Comparison of ENCODE assay signal across 18 cellular contexts in genomic region chr9:18786936-18787658, GRCh38.
DNase-seq lines count a peak whose midpoint lies in the region; ATAC-seq, FAIRE-seq and TF ChIP-seq lines count a peak whose summit lies in the region.
"Had no signal": no experiment of that assay in that cellular context is flagged by ENCODE, and none has a peak within 500 bp of the region (broad histone marks: within the 10 kb centered on the region; RNA-seq: fewer than 3 reads in every experiment).

No MANE protein-coding gene starts in this region.

- no peaks in the 10 kb centered on the region for H3K9me3 Mint-ChIP-seq in activated CD4-positive, alpha-beta T cell treated with anti-CD3 and anti-CD28 coated beads for 36 hours (ENCODE audit: low read depth)
- H3K9me3 Mint-ChIP-seq in HFFc6, result no peaks in the 10 kb centered on the region
- H3K9me3 Mint-ChIP-seq: activated B cell treated with CpG ODN at 0.5 μM for 24 hours; memory B cell; stimulated activated memory B cell treated with anti-CD40 and anti-IgM and Interleukin-4, amounts not matched to agents 10 μg/mL and 1 μg/mL and 100 μg/mL, for 72 hours had no signal

- FAIRE-seq in GM19239 (lab: Jason Lieb, UNC), result no peak

- H2AFZ ChIP-seq in GM23248 (no peak overlapping the region), hepatocyte (no peak overlapping the region)

- H3K27me3 ChIP-seq in GM23248 (replicated peaks; ENCODE audit: insufficient read depth) (no peaks in the 10 kb centered on the region), hepatocyte (no peaks in the 10 kb centered on the region), gastrocnemius medialis (no peaks in the 10 kb centered on the region)
- H3K27me3 ChIP-seq: BE2C had no signal

- H3K36me3 Mint-ChIP-seq in activated CD4-positive, alpha-beta T cell treated with anti-CD3 and anti-CD28 coated beads for 36 hours (ENCODE audit: low read depth), result no peaks in the 10 kb centered on the region
- H3K36me3 Mint-ChIP-seq in HFFc6 (ENCODE audit: low read depth), result no peaks in the 10 kb centered on the region; the same call in 1 of the 2 replicates
- H3K36me3 Mint-ChIP-seq: activated naive CD8-positive, alpha-beta T cell; memory B cell; stimulated activated memory B cell treated with anti-CD40 and anti-IgM and Interleukin-4, amounts not matched to agents 10 μg/mL and 1 μg/mL and 100 μg/mL, for 72 hours had no signal

- peak; percentile 40 for DNase-seq in GM23248
- DNase-seq in coronary artery (ENCODE audit: low spot score), result no peak
- peak; percentile 56 for DNase-seq in hepatocyte (ENCODE audit: low spot score)
- no peak for DNase-seq in gastrocnemius medialis
- DNase-seq in NCI-H1436 treated with DMSO at 0.1 percent for 48 hours (lab: John Stamatoyannopoulos, UW), result no peak
- DNase-seq in activated CD4-positive, alpha-beta T cell treated with anti-CD3 and anti-CD28 coated beads for 36 hours, result no peak
- no peak for DNase-seq in HFFc6
- DNase-seq in GM19239 (ENCODE audit: insufficient read length, low spot score), result no peak
- DNase-seq: activated B cell treated with CpG ODN at 0.5 μM for 24 hours; activated CD8-positive, alpha-beta memory T cell treated with anti-CD3 and anti-CD28 coated beads, Interleukin-2, amount 50 U/mL, for 48 hours; BE2C; DND-41; effector CD8-positive, alpha-beta T cell; NCI-H2107; stimulated activated CD4-positive, alpha-beta T cell treated with anti-CD3 and anti-CD28 coated beads, Interleukin-4, amount 100 ng/mL, for 1 hour had no signal

- H3K4me3 ChIP-seq in GM23248 (no peak overlapping the region), coronary artery (no peak overlapping the region), hepatocyte (no peak overlapping the region), gastrocnemius medialis (no peak overlapping the region)

- no peaks in the 10 kb centered on the region for H3K27me3 Mint-ChIP-seq in activated CD4-positive, alpha-beta T cell treated with anti-CD3 and anti-CD28 coated beads for 36 hours
- no peaks in the 10 kb centered on the region; the same call in 1 of the 2 replicates for H3K27me3 Mint-ChIP-seq in HFFc6 (ENCODE audit: insufficient read depth)
- H3K27me3 Mint-ChIP-seq: activated B cell treated with CpG ODN at 0.5 μM for 24 hours; activated naive CD8-positive, alpha-beta T cell; stimulated activated memory B cell treated with anti-CD40 and anti-IgM and Interleukin-4, amounts not matched to agents 10 μg/mL and 1 μg/mL and 100 μg/mL, for 72 hours had no signal

- H3K36me3 ChIP-seq in GM23248 (ENCODE audit: low read depth) (peaks cover 57% of the 10 kb centered on the region), hepatocyte (replicated peaks; ENCODE audit: insufficient read depth, low read depth) (no peaks in the 10 kb centered on the region), gastrocnemius medialis (no peaks in the 10 kb centered on the region)
- H3K36me3 ChIP-seq: BE2C had no signal

- H3K9ac ChIP-seq in GM23248, result no peak overlapping the region

- TF ChIP-seq CTCF in coronary artery (IDR thresholded peaks at IDR 0.05) (no peak), hepatocyte (IDR thresholded peaks at IDR 0.05; ENCODE audit: poor library complexity) (no peak), gastrocnemius medialis (IDR thresholded peaks at IDR 0.05 in 4 of 5, conservative IDR thresholded peaks at IDR 0.05 in 1 of 5) (no peak), HFFc6 (IDR thresholded peaks at IDR 0.05) (no peak)

- no peak overlapping the region for H3K27ac Mint-ChIP-seq in activated CD4-positive, alpha-beta T cell treated with anti-CD3 and anti-CD28 coated beads for 36 hours
- H3K27ac Mint-ChIP-seq in HFFc6, result no peak overlapping the region
- H3K27ac Mint-ChIP-seq: activated B cell treated with CpG ODN at 0.5 μM for 24 hours; activated naive CD8-positive, alpha-beta T cell; memory B cell; stimulated activated memory B cell treated with anti-CD40 and anti-IgM and Interleukin-4, amounts not matched to agents 10 μg/mL and 1 μg/mL and 100 μg/mL, for 72 hours had no signal

- H3F3A ChIP-seq in GM23248 (ENCODE audit: insufficient read depth), result peaks cover 58% of the 10 kb centered on the region

- 48 to 50% methylated on average over 2 of the region's 2 CpGs for WGBS in GM23248 (ENCODE audit: low coverage in 1 of 2, low lambda C conversion rate in 2 of 2, missing lambda C conversion rate in 2 of 2), 2 experiments
- WGBS in hepatocyte (ENCODE audit: low lambda C conversion rate, missing lambda C conversion rate), result 53% methylated on average over 2 of the region's 2 CpGs

- in situ Hi-C loops in GM23248 (cut with MboI) (no loop called here), gastrocnemius medialis (cut with MboI; ENCODE audit: low sequenced_read_pairs in 4 of 4) (no loop called here)

- H3K27ac ChIP-seq in GM23248, result peak overlapping the region; percentile 24
- peak overlapping the region; percentile 2 to 77 for H3K27ac ChIP-seq in coronary artery
- H3K27ac ChIP-seq in hepatocyte, result peak overlapping the region; percentile 69
- peak overlapping the region; percentile 13 to 62 (median 44) for H3K27ac ChIP-seq in gastrocnemius medialis

- no peak overlapping the region for H3K4me3 Mint-ChIP-seq in activated CD4-positive, alpha-beta T cell treated with anti-CD3 and anti-CD28 coated beads for 36 hours
- H3K4me3 Mint-ChIP-seq in HFFc6, result no peak overlapping the region
- H3K4me3 Mint-ChIP-seq: activated B cell treated with CpG ODN at 0.5 μM for 24 hours; activated naive CD8-positive, alpha-beta T cell; memory B cell; stimulated activated memory B cell treated with anti-CD40 and anti-IgM and Interleukin-4, amounts not matched to agents 10 μg/mL and 1 μg/mL and 100 μg/mL, for 72 hours had no signal

- no peak for ATAC-seq in gastrocnemius medialis
- no peak for ATAC-seq in activated CD4-positive, alpha-beta T cell treated with anti-CD3 and anti-CD28 coated beads for 36 hours
- ATAC-seq: stimulated activated memory B cell treated with anti-CD40 and anti-IgM and Interleukin-4, amounts not matched to agents 10 μg/mL and 1 μg/mL and 100 μg/mL, for 72 hours had no signal

- TF ChIP-seq POLR2A in gastrocnemius medialis (IDR thresholded peaks at IDR 0.05), result no peak

- intact Hi-C loops in gastrocnemius medialis (cut with DNase I; ENCODE audit: low total_unique reads), result no loop called here
- intact Hi-C loops in activated CD4-positive, alpha-beta T cell treated with anti-CD3 and anti-CD28 coated beads for 36 hours (cut with DNase I, micrococcal nuclease), result no loop called here

- H3K4me2 ChIP-seq in GM23248 (ENCODE audit: unreplicated experiment), result peak overlapping the region; percentile 8
- no peak overlapping the region for H3K4me2 ChIP-seq in hepatocyte

- peaks cover 23% of the 10 kb centered on the region for H3K4me1 ChIP-seq in GM23248 (ENCODE audit: insufficient read depth)
- H3K4me1 ChIP-seq in hepatocyte (ENCODE audit: insufficient read depth), result no peaks in the 10 kb centered on the region
- H3K4me1 ChIP-seq in gastrocnemius medialis, result peaks cover 0 to 6% of the 10 kb centered on the region in 2 donors
- H3K4me1 ChIP-seq: BE2C had no signal

- H4K20me1 ChIP-seq in GM23248 (ENCODE audit: insufficient read depth) (no peaks in the 10 kb centered on the region; the same call in 1 of the 2 replicates), hepatocyte (ENCODE audit: insufficient read depth, poor library complexity, severe bottlenecking) (no peaks in the 10 kb centered on the region)

- CTCF ChIA-PET in activated CD4-positive, alpha-beta T cell treated with anti-CD3 and anti-CD28 coated beads for 36 hours (lab: Charles Lee), result no interaction called here

- H3K4me1 Mint-ChIP-seq in activated CD4-positive, alpha-beta T cell treated with anti-CD3 and anti-CD28 coated beads for 36 hours, result no peaks in the 10 kb centered on the region
- peaks cover 17% of the 10 kb centered on the region for H3K4me1 Mint-ChIP-seq in HFFc6 (ENCODE audit: low read depth)
- H3K4me1 Mint-ChIP-seq: activated B cell treated with CpG ODN at 0.5 μM for 24 hours; memory B cell; stimulated activated memory B cell treated with anti-CD40 and anti-IgM and Interleukin-4, amounts not matched to agents 10 μg/mL and 1 μg/mL and 100 μg/mL, for 72 hours had no signal

- H3K9me2 ChIP-seq in GM23248 (ENCODE audit: insufficient read depth) (no peaks in the 10 kb centered on the region), hepatocyte (replicated peaks; ENCODE audit: insufficient read depth) (no peaks in the 10 kb centered on the region)

- H3K9me3 ChIP-seq in GM23248 (ENCODE audit: low read depth), result no peaks in the 10 kb centered on the region
- no peaks in the 10 kb centered on the region for H3K9me3 ChIP-seq in hepatocyte (ENCODE audit: low read depth)
- no peaks in the 10 kb centered on the region for H3K9me3 ChIP-seq in gastrocnemius medialis
- H3K9me3 ChIP-seq: BE2C had no signal

- POLR2A ChIA-PET in activated CD4-positive, alpha-beta T cell treated with anti-CD3 and anti-CD28 coated beads for 36 hours (lab: Charles Lee), result no interaction called here

- H3K79me2 ChIP-seq in GM23248 (ENCODE audit: insufficient read depth) (peaks cover 89% of the 10 kb centered on the region), hepatocyte (no peaks in the 10 kb centered on the region)

Comparison
In these comparisons a context has a peak if more than half of its experiments do, and no peak if none do; other contexts are left out.
1. DNase-seq: peak in GM23248 (single experiment) and hepatocyte (single experiment); none in coronary artery (single experiment), gastrocnemius medialis (0 of 2), NCI-H1436 treated with DMSO at 0.1 percent for 48 hours (single experiment), activated CD4-positive, alpha-beta T cell treated with anti-CD3 and anti-CD28 coated beads for 36 hours (single experiment), HFFc6 (single experiment) and GM19239 (single experiment).
2. Peak in every context shown above with its lines, with median percentiles within 50 percentile points of each other: H3K27ac ChIP-seq.